Comparison of ENCODE assay signal across 8 cellular contexts in the genomic region with DNA sequence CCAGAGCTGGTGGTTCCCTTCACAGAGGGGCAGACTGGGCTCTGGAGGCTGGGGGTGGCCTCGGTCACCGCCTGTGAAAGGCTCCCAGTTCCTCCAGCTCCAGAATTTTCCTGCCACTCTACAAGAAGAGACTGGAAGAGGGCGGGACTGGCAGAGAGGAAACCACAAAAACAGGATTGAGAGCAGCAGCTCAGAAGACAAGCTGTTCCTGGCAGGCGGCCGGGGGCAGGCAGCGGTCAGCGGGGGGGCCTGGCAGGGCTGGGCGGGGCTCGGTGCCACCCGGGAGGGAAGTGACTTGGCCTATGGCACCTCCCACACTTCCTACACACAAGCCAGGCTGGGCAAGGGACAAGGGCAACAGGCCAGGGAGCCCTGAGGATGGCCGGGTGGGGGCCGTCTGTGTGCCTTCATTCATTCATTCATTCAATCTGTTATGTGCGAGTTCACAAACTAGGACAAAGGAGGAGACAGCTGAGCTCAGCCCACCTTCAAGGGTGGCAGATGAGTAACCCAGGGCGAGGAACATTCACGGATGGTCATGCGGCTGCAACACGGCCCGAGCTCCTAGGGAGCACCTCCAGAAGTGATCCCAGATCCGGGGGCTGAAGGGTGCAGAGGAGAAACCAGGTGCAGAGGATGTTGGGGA. TPM values are rescaled to one million over a fixed set of nuclear protein-coding genes. Genes with fewer than 3 reads are reported as not detected.
A peak's percentile ranks its signal among the peaks of the same experiment; 100 is the strongest.
DNase-seq lines count a peak whose midpoint lies in the region; ATAC-seq and TF ChIP-seq lines count a peak whose summit lies in the region.

No MANE protein-coding gene starts in this region.

- POLR2A ChIA-PET in AG04450 (lab: Yijun Ruan, JAX) = interaction anchor here (0.6 kb wide), 1 partner anchor 34 kb away, joined by 5 read pairs; no protein-coding TSS in a partner anchor
- POLR2A ChIA-PET in activated naive CD8-positive, alpha-beta T cell treated with anti-CD3 and anti-CD28 coated beads, Interleukin-2, amount 10 ng/mL, durations not matched to agents 7 days and 5 days (lab: Charles Lee) = interaction anchor here (0.6 to 4.5 kb wide), 10 partner anchors 10 to 135 kb away, joined by 3 to 32 read pairs (median 5); partner anchors contain the start of gene MKNK2

- H3K27ac ChIP-seq in AG04450 (ENCODE audit: low read depth, low read length) = peak overlapping the region; percentile 21

- peaks cover 1% of the 10 kb centered on the region for H3K9me3 Mint-ChIP-seq in activated naive CD8-positive, alpha-beta T cell treated with anti-CD3 and anti-CD28 coated beads, Interleukin-2, amount 10 ng/mL, durations not matched to agents 7 days and 5 days

- H3K4me3 Mint-ChIP-seq in activated naive CD8-positive, alpha-beta T cell treated with anti-CD3 and anti-CD28 coated beads, Interleukin-2, amount 10 ng/mL, durations not matched to agents 7 days and 5 days = peak overlapping the region; percentile 66

- peaks cover 16% of the 10 kb centered on the region for H3K9me3 ChIP-seq in AG04450 (ENCODE audit: control insufficient read depth, insufficient read depth, low read length)

- ATAC-seq in activated naive CD8-positive, alpha-beta T cell treated with anti-CD3 and anti-CD28 coated beads, Interleukin-2, amount 10 ng/mL, durations not matched to agents 7 days and 5 days (ENCODE audit: low read depth) = peak; percentile 51
- peak; percentile 86 for ATAC-seq in omental fat pad (ENCODE audit: low FRiP score)
- ATAC-seq in GM21717 (IDR thresholded peaks at IDR 0.05; ENCODE audit: unreplicated experiment) = no peak

- no peaks in the 10 kb centered on the region for H3K27me3 ChIP-seq in AG04450 (ENCODE audit: control insufficient read depth, insufficient read depth, low read length)

- H3K4me1 Mint-ChIP-seq in activated naive CD8-positive, alpha-beta T cell treated with anti-CD3 and anti-CD28 coated beads, Interleukin-2, amount 10 ng/mL, durations not matched to agents 7 days and 5 days = peaks cover 22% of the 10 kb centered on the region

- no peaks in the 10 kb centered on the region for H3K36me3 Mint-ChIP-seq in activated naive CD8-positive, alpha-beta T cell treated with anti-CD3 and anti-CD28 coated beads, Interleukin-2, amount 10 ng/mL, durations not matched to agents 7 days and 5 days

- TF ChIP-seq CTCF in AG04450 (IDR thresholded peaks at IDR 0.05; ENCODE audit: low read depth, low read length) (no peak), omental fat pad (IDR thresholded peaks at IDR 0.05) (no peak)

- no peak overlapping the region; the same call in 1 of the 2 replicates for H3K4me3 ChIP-seq in AG04450 (ENCODE audit: low read depth, low read length)

- peak overlapping the region; percentile 82 for H3K27ac Mint-ChIP-seq in activated naive CD8-positive, alpha-beta T cell treated with anti-CD3 and anti-CD28 coated beads, Interleukin-2, amount 10 ng/mL, durations not matched to agents 7 days and 5 days

- CTCF ChIA-PET in AG04450 (lab: Charles Lee) = interaction anchor here (0.5 kb wide), 2 partner anchors 12 to 87 kb away, joined by 3 to 7 read pairs; no protein-coding TSS in a partner anchor

- no peaks in the 10 kb centered on the region for H3K27me3 Mint-ChIP-seq in activated naive CD8-positive, alpha-beta T cell treated with anti-CD3 and anti-CD28 coated beads, Interleukin-2, amount 10 ng/mL, durations not matched to agents 7 days and 5 days

- no peak for DNase-seq in AG04450 (ENCODE audit: low read depth, low spot score)
- DNase-seq in H4 (ENCODE audit: low spot score) = peak; percentile 96
- peak; percentile 75 for DNase-seq in NCI-H774 (lab: John Stamatoyannopoulos, UW)
- no peak for DNase-seq in activated naive CD8-positive, alpha-beta T cell treated with anti-CD3 and anti-CD28 coated beads, Interleukin-2, amount 10 ng/mL, durations not matched to agents 7 days and 5 days
- peak; percentile 93 for DNase-seq in globus pallidus (ENCODE audit: low spot score)
- peak; percentile 66 for DNase-seq in omental fat pad (ENCODE audit: low spot score)
- no peak for DNase-seq in iPS-NIHi7 (ENCODE audit: extremely low spot score)

RNA-seq across cellular contexts. Expression of gene BTBD2, which starts 16.9 kb away (rescaled TPM):
- 25.5 and 46.5 TPM in 2 replicates for polyA plus RNA-seq in AG04450 (2011; rRNA removed)
- polyA minus RNA-seq in AG04450 (2011; rRNA and poly(A)+ RNA removed) = 40.2 and 52.4 TPM in 2 replicates
- total RNA-seq in H4 (2014; rRNA removed; shearing (Covaris generic)) = 37.6 and 40.1 TPM in 2 replicates
- 10 to 100 TPM; 55.0 to 61.4 TPM for total RNA-seq in activated naive CD8-positive, alpha-beta T cell treated with anti-CD3 and anti-CD28 coated beads, Interleukin-2, amount 10 ng/mL, durations not matched to agents 7 days and 5 days
- 10 to 100 TPM; 37.1 to 58.3 (median 52.8) TPM for total RNA-seq in omental fat pad

RNA-seq across cellular contexts. Expression of gene MKNK2, which starts 18.6 kb away (rescaled TPM):
- 31.1 and 35.4 TPM in 2 replicates for polyA plus RNA-seq in AG04450 (2011; rRNA removed)
- 41.6 and 56.5 TPM in 2 replicates for polyA minus RNA-seq in AG04450 (2011; rRNA and poly(A)+ RNA removed)
- 33.9 and 49.6 TPM in 2 replicates for total RNA-seq in H4 (2014; rRNA removed; shearing (Covaris generic))
- 100 to 1,000 TPM; 319 to 341 TPM for total RNA-seq in activated naive CD8-positive, alpha-beta T cell treated with anti-CD3 and anti-CD28 coated beads, Interleukin-2, amount 10 ng/mL, durations not matched to agents 7 days and 5 days
- total RNA-seq in omental fat pad = 100 to 1,000 TPM; 133 to 232 (median 178) TPM

Comparison
In these comparisons a context has a peak if more than half of its experiments do, and no peak if none do; other contexts are left out.
1. DNase-seq: peak in H4 (single experiment), NCI-H774 (single experiment), globus pallidus (single experiment) and omental fat pad (single experiment); none in AG04450 (single experiment), activated naive CD8-positive, alpha-beta T cell treated with anti-CD3 and anti-CD28 coated beads, Interleukin-2, amount 10 ng/mL, durations not matched to agents 7 days and 5 days (single experiment) and iPS-NIHi7 (single experiment).